Comparison of ENCODE assay signal across 31 cellular contexts in the genomic region with DNA sequence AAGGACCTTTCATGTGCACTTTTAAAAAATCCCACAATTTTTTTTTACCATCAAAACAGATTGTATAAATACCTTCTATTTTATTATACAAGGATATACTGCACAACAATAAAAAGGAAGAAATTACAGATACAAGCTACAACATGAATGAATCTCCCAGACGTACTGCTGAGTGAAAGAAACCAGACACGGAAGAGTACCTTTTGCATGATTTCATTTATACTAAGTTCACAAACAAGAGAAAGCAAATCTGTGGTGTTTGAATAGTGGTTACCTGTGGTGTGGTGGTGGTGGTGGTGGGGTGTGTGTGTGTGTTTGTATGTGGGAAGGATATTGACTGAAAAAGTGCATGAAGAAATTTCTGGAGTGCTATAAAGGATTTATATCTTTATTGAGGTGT. TPM values are rescaled to one million over a fixed set of nuclear protein-coding genes. Genes with fewer than 3 reads are reported as not detected.
"Had no signal": no experiment of that assay in that cellular context is flagged by ENCODE, and none has a peak within 500 bp of the region (broad histone marks: within the 10 kb centered on the region; RNA-seq: fewer than 3 reads in every experiment).

No MANE protein-coding gene starts in this region.

- H3K4me1 ChIP-seq: ascending aorta, breast epithelium, gastrocnemius medialis, heart left ventricle had no signal

- DNase-seq: activated B cell treated with CpG ODN at 0.5 μM for 24 hours; activated CD4-positive, alpha-beta memory T cell treated with anti-CD3 and anti-CD28 coated beads for 36 hours; activated CD4-positive, alpha-beta T cell treated with anti-CD3 and anti-CD28 coated beads for 48 hours; activated CD4-positive, alpha-beta T cell treated with anti-CD3 and anti-CD28 coated beads, Interleukin-2, amount 50 U/mL, for 1 hour; activated CD8-positive, alpha-beta memory T cell treated with anti-CD3 and anti-CD28 coated beads, Interleukin-2, amount 10 ng/mL, durations not matched to agents 7 days and 5 days; activated CD8-positive, alpha-beta memory T cell treated with anti-CD3 and anti-CD28 coated beads, Interleukin-2, amount 50 U/mL, for 4 hours; activated CD8-positive, alpha-beta T cell treated with anti-CD3 and anti-CD28 coated beads, Interleukin-2, amount 10 ng/mL, durations not matched to agents 7 days and 5 days; activated gamma-delta T cell; activated naive CD4-positive, alpha-beta T cell; activated naive CD4-positive, alpha-beta T cell treated with anti-CD3 and anti-CD28 coated beads, Interleukin-2, amount 10 ng/mL, durations not matched to agents 7 days and 5 days; activated naive CD8-positive, alpha-beta T cell treated with anti-CD3 and anti-CD28 coated beads, Interleukin-2, amount 10 ng/mL, durations not matched to agents 7 days and 5 days; activated T-cell treated with anti-CD3 and anti-CD28 coated beads, Interleukin-2, amount 50 U/mL, for 1 hour; activated T-cell treated with anti-CD3 and anti-CD28 coated beads, Interleukin-2, amount 50 U/mL, for 48 hours; dorsolateral prefrontal cortex; effector memory CD4-positive, alpha-beta T cell; endodermal cell; foreskin fibroblast; gastrocnemius medialis; glutamatergic neuron; heart left ventricle; T-cell; T1000; WERI-Rb-1 had no signal

- H3K27me3 ChIP-seq: ascending aorta, breast epithelium, dorsolateral prefrontal cortex, gastrocnemius medialis, heart left ventricle had no signal

- ATAC-seq: activated CD4-positive, CD25-positive, alpha-beta regulatory T cell treated with anti-CD3 and anti-CD28 coated beads, Interleukin-2, amount 50 U/mL, for 24 hours; activated CD8-positive, alpha-beta memory T cell treated with anti-CD3 and anti-CD28 coated beads, Interleukin-2, amount 10 ng/mL, durations not matched to agents 7 days and 5 days; activated CD8-positive, alpha-beta T cell treated with anti-CD3 and anti-CD28 coated beads, Interleukin-2, amount 10 ng/mL, durations not matched to agents 7 days and 5 days; activated naive CD4-positive, alpha-beta T cell treated with anti-CD3 and anti-CD28 coated beads, Interleukin-2, amount 50 U/mL, for 72 hours; gastrocnemius medialis; heart left ventricle; T-cell had no signal

- H3K27ac ChIP-seq: ascending aorta, breast epithelium, coronary artery, dorsolateral prefrontal cortex, gastrocnemius medialis, heart left ventricle, WERI-Rb-1 had no signal

- H3K4me3 ChIP-seq: ascending aorta, breast epithelium, coronary artery, dorsolateral prefrontal cortex, gastrocnemius medialis, heart left ventricle had no signal

RNA-seq across cellular contexts. Expression of gene PLCB4, which starts 6.8 kb away (rescaled TPM):
- total RNA-seq: activated B cell treated with CpG ODN at 0.5 μM for 24 hours; activated CD4-positive, alpha-beta memory T cell treated with anti-CD3 and anti-CD28 coated beads for 36 hours; activated CD8-positive, alpha-beta memory T cell treated with anti-CD3 and anti-CD28 coated beads for 36 hours; activated CD8-positive, alpha-beta memory T cell treated with anti-CD3 and anti-CD28 coated beads, Interleukin-2, amount 10 ng/mL, durations not matched to agents 7 days and 5 days; activated CD8-positive, alpha-beta T cell treated with anti-CD3 and anti-CD28 coated beads, Interleukin-2, amount 10 ng/mL, durations not matched to agents 7 days and 5 days; activated naive CD4-positive, alpha-beta T cell treated with anti-CD3 and anti-CD28 coated beads, Interleukin-2, amount 50 U/mL, for 72 hours; activated naive CD8-positive, alpha-beta T cell treated with anti-CD3 and anti-CD28 coated beads, Interleukin-2, amount 10 ng/mL, durations not matched to agents 7 days and 5 days; activated T-helper 1 cell treated with anti-CD3 and anti-CD28 coated beads, Interleukin-12 subunit alpha, Interleukin-12 subunit beta, Interleukin-2, Interleukin-4 antibody, amounts not matched to agents 30 ng/mL and 10 ng/mL and 1 ng/mL, durations not matched to agents 14 hours and 24 hours and 36 hours; activated T-helper 2 cell treated with anti-CD3 and anti-CD28 coated beads, Interferon-gamma antibody, Interleukin-2, Interleukin-4, amounts not matched to agents 10 μg/mL and 5 μg/mL and 100 μg/mL, durations not matched to agents 14 hours and 24 hours and 36 hours had no signal
